ENCODE assay signal across 10 cellular contexts in the genomic region with DNA sequence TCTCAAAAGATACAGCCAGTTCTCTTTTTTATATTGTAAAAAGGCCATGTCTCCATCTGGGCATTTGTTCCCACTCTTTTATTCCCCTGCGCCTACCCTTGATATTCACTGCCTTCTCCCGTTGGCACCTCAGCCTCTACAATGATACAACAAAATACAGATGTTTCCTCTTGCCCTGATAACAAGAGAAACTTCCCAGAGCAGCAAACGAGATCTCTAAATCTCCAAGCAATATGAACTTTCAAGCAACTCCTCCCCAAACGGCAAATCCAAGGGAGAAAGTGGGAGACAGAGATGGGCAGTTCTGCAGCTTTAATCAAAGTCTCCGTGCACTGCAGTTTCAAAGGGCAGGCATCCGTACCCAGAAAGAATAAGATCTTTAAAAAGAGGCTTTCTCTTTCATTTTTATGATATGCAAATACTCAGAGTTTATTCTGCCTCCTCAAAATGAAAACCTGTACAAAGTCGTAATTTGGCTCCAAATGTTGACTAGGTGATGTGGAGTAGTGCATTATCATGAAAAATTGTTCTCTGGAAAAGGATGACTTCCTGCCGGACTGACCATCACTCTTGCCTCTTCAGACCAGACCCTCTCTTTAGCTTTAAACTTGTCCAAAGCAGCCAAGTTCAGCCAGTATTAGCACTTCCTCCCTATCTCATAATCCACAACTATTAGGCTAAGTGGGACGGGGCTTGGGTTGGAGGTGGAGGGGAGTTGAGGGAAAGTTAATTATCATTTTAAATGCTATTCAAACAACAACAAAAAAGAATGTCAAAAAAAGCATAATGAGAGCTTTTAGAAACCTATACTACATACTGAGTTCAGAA. TPM values are rescaled to one million over a fixed set of nuclear protein-coding genes. Genes with fewer than 3 reads are reported as not detected.
A peak's percentile ranks its signal among the peaks of the same experiment; 100 is the strongest.
DNase-seq lines count a peak whose midpoint lies in the region; ATAC-seq and TF ChIP-seq lines count a peak whose summit lies in the region.
"Had no signal": no experiment of that assay in that cellular context is flagged by ENCODE, and none has a peak within 500 bp of the region (broad histone marks: within the 10 kb centered on the region; RNA-seq: fewer than 3 reads in every experiment).

No MANE protein-coding gene starts in this region.

- H3K4me3 Mint-ChIP-seq in HFFc6, result peak overlapping the region; percentile 83
- peak overlapping the region; percentile 44 for H3K4me3 Mint-ChIP-seq in activated T-helper 1 cell treated with anti-CD3 and anti-CD28 coated beads, Interleukin-12 subunit alpha, Interleukin-12 subunit beta, Interleukin-2, Interleukin-4 antibody, amounts not matched to agents 30 ng/mL and 10 ng/mL and 1 ng/mL, durations not matched to agents 14 hours and 24 hours and 36 hours
- H3K4me3 Mint-ChIP-seq: neural crest cell had no signal

- H3K4me3 ChIP-seq in right lobe of liver (peak overlapping the region; percentile 1 to 28 (median 17)), thoracic aorta (peak overlapping the region; percentile 76)

- peaks cover 41% of the 10 kb centered on the region for H3K4me1 Mint-ChIP-seq in HFFc6 (ENCODE audit: low read depth)
- peaks cover 6% of the 10 kb centered on the region for H3K4me1 Mint-ChIP-seq in activated T-helper 1 cell treated with anti-CD3 and anti-CD28 coated beads, Interleukin-12 subunit alpha, Interleukin-12 subunit beta, Interleukin-2, Interleukin-4 antibody, amounts not matched to agents 30 ng/mL and 10 ng/mL and 1 ng/mL, durations not matched to agents 14 hours and 24 hours and 36 hours (ENCODE audit: low read depth)

- no peak for TF ChIP-seq POLR2A in right lobe of liver (IDR thresholded peaks at IDR 0.05)

- intact Hi-C loops in activated T-helper 1 cell treated with anti-CD3 and anti-CD28 coated beads, Interleukin-12 subunit alpha, Interleukin-12 subunit beta, Interleukin-2, Interleukin-4 antibody, amounts not matched to agents 30 ng/mL and 10 ng/mL and 1 ng/mL, durations not matched to agents 14 hours and 24 hours and 36 hours (cut with micrococcal nuclease), result no loop called here
- intact Hi-C loops in right lobe of liver (cut with DNase I), result no loop called here

- no peaks in the 10 kb centered on the region for H3K36me3 ChIP-seq in right lobe of liver
- no peaks in the 10 kb centered on the region for H3K36me3 ChIP-seq in thoracic aorta

- H3K9me3 Mint-ChIP-seq in HFFc6, result no peaks in the 10 kb centered on the region
- no peaks in the 10 kb centered on the region for H3K9me3 Mint-ChIP-seq in activated T-helper 1 cell treated with anti-CD3 and anti-CD28 coated beads, Interleukin-12 subunit alpha, Interleukin-12 subunit beta, Interleukin-2, Interleukin-4 antibody, amounts not matched to agents 30 ng/mL and 10 ng/mL and 1 ng/mL, durations not matched to agents 14 hours and 24 hours and 36 hours
- H3K9me3 Mint-ChIP-seq: neural crest cell had no signal

- DNase-seq in HFFc6, result no peak
- no peak for DNase-seq in activated T-helper 1 cell treated with anti-CD3 and anti-CD28 coated beads, Interleukin-12 subunit alpha, Interleukin-12 subunit beta, Interleukin-2, Interleukin-4 antibody, amounts not matched to agents 30 ng/mL and 10 ng/mL and 1 ng/mL, durations not matched to agents 14 hours and 24 hours and 36 hours (ENCODE audit: low spot score)
- no peak for DNase-seq in right lobe of liver
- DNase-seq in thoracic aorta (ENCODE audit: low spot score), result no peak
- no peak for DNase-seq in NCI-H1417 (lab: John Stamatoyannopoulos, UW)
- no peak for DNase-seq in NCI-H2029 treated with DMSO at 0.1 percent for 48 hours (lab: John Stamatoyannopoulos, UW)
- DNase-seq: Kasumi-1; stimulated activated CD8-positive, alpha-beta memory T cell treated with anti-CD3 and anti-CD28 coated beads, Interleukin-4, amount 100 ng/mL, for 48 hours had no signal

- TF ChIP-seq CTCF in HFFc6 (IDR thresholded peaks at IDR 0.05), result no peak
- no peak for TF ChIP-seq CTCF in right lobe of liver (IDR thresholded peaks at IDR 0.05)
- TF ChIP-seq CTCF in thoracic aorta (IDR thresholded peaks at IDR 0.05), result no peak

- WGBS in right lobe of liver (ENCODE audit: insufficient coverage, low coverage, low lambda C conversion rate, missing lambda C conversion rate), result 18% methylated on average over 9 of the region's 9 CpGs

- H3K9me3 ChIP-seq in right lobe of liver (no peaks in the 10 kb centered on the region), thoracic aorta (no peaks in the 10 kb centered on the region)

- ATAC-seq in right lobe of liver, result no peak
- ATAC-seq in thoracic aorta (ENCODE audit: insufficient number of reproducible peaks, low FRiP score, low read depth), result no peak
- no peak for ATAC-seq in GM21360 (IDR thresholded peaks at IDR 0.05; ENCODE audit: unreplicated experiment)

- H3K27me3 Mint-ChIP-seq in HFFc6 (ENCODE audit: insufficient read depth), result no peaks in the 10 kb centered on the region
- H3K27me3 Mint-ChIP-seq in activated T-helper 1 cell treated with anti-CD3 and anti-CD28 coated beads, Interleukin-12 subunit alpha, Interleukin-12 subunit beta, Interleukin-2, Interleukin-4 antibody, amounts not matched to agents 30 ng/mL and 10 ng/mL and 1 ng/mL, durations not matched to agents 14 hours and 24 hours and 36 hours (ENCODE audit: insufficient read depth), result peaks cover 5% of the 10 kb centered on the region

- H3K27me3 ChIP-seq in right lobe of liver (no peaks in the 10 kb centered on the region), thoracic aorta (replicated peaks; ENCODE audit: insufficient read depth) (no peaks in the 10 kb centered on the region)

- peak overlapping the region; percentile 28 for H3K27ac Mint-ChIP-seq in HFFc6
- H3K27ac Mint-ChIP-seq in activated T-helper 1 cell treated with anti-CD3 and anti-CD28 coated beads, Interleukin-12 subunit alpha, Interleukin-12 subunit beta, Interleukin-2, Interleukin-4 antibody, amounts not matched to agents 30 ng/mL and 10 ng/mL and 1 ng/mL, durations not matched to agents 14 hours and 24 hours and 36 hours, result no peak overlapping the region

- H3K36me3 Mint-ChIP-seq in HFFc6 (ENCODE audit: low read depth), result no peaks in the 10 kb centered on the region
- H3K36me3 Mint-ChIP-seq in activated T-helper 1 cell treated with anti-CD3 and anti-CD28 coated beads, Interleukin-12 subunit alpha, Interleukin-12 subunit beta, Interleukin-2, Interleukin-4 antibody, amounts not matched to agents 30 ng/mL and 10 ng/mL and 1 ng/mL, durations not matched to agents 14 hours and 24 hours and 36 hours (ENCODE audit: low read depth), result no peaks in the 10 kb centered on the region

- H3K4me1 ChIP-seq in right lobe of liver (no peaks in the 10 kb centered on the region), thoracic aorta (ENCODE audit: control insufficient read depth in 1 of 2, low read depth in 2 of 2) (peaks cover 7 to 35% of the 10 kb centered on the region in 2 donors)

- H3K27ac ChIP-seq in right lobe of liver (peak overlapping the region; percentile 11 to 42 (median 16)), thoracic aorta (peak overlapping the region; percentile 55 to 62)

RNA-seq across cellular contexts. Expression of a gene that starts 0.7 kb away (rescaled TPM):
- total RNA-seq in HFFc6 (2021; fragmentation: NEBNext Ultra II Directional; extraction: Animal tissue kit (Norgen Biotek cat#: 25700)), result 1 to 10 TPM in 4 of 6 experiments, under 1 TPM in 2; 0.78 to 5.6 (median 4.5) TPM
- total RNA-seq in activated T-helper 1 cell treated with anti-CD3 and anti-CD28 coated beads, Interleukin-12 subunit alpha, Interleukin-12 subunit beta, Interleukin-2, Interleukin-4 antibody, amounts not matched to agents 30 ng/mL and 10 ng/mL and 1 ng/mL, durations not matched to agents 14 hours and 24 hours and 36 hours, result not detected in 2 replicates
- total RNA-seq in right lobe of liver (10 to 100 TPM; 11.5 to 38.9 (median 17.9) TPM), thoracic aorta (10 to 100 TPM; 12.6 to 35.7 TPM)
